Comparison of ENCODE assay signal across 39 cellular contexts in genomic region chr2:1859671-1860450, GRCh38.
"Had no signal": no experiment of that assay in that cellular context is flagged by ENCODE, and none has a peak within 500 bp of the region (broad histone marks: within the 10 kb centered on the region; RNA-seq: fewer than 3 reads in every experiment).

No MANE protein-coding gene starts in this region.

- DNase-seq: activated B cell treated with CpG ODN at 0.5 μM for 24 hours; activated CD4-positive, alpha-beta memory T cell treated with anti-CD3 and anti-CD28 coated beads for 36 hours; activated CD4-positive, alpha-beta T cell treated with anti-CD3 and anti-CD28 coated beads for 4 hours; activated CD4-positive, alpha-beta T cell treated with anti-CD3 and anti-CD28 coated beads, Interleukin-2, amount 10 ng/mL, durations not matched to agents 24 days and 14 days; activated CD4-positive, alpha-beta T cell treated with anti-CD3 and anti-CD28 coated beads, Interleukin-2, amount 50 U/mL, for 1 hour; activated CD4-positive, alpha-beta T cell treated with anti-CD3 and anti-CD28 coated beads, Interleukin-2, amount 50 U/mL, for 4 hours; activated CD4-positive, CD25-positive, alpha-beta regulatory T cell treated with anti-CD3 and anti-CD28 coated beads, Interleukin-2, amount 50 U/mL, for 72 hours; activated CD8-positive, alpha-beta memory T cell treated with anti-CD3 and anti-CD28 coated beads, Interleukin-2, amount 50 U/mL, for 4 hours; activated CD8-positive, alpha-beta T cell treated with anti-CD3 and anti-CD28 coated beads for 36 hours; activated effector memory CD4-positive, alpha-beta T cell treated with anti-CD3 and anti-CD28 coated beads, Interleukin-2, amount 50 U/mL, for 16 hours; activated gamma-delta T cell treated with Interleukin-2 at 50 U/mL for 16 hours; activated naive CD4-positive, alpha-beta T cell; activated naive CD4-positive, alpha-beta T cell treated with anti-CD3 and anti-CD28 coated beads for 36 hours; activated naive CD4-positive, alpha-beta T cell treated with anti-CD3 and anti-CD28 coated beads, Interleukin-2, amount 50 U/mL, for 16 hours; activated naive CD8-positive, alpha-beta T cell treated with anti-CD3 and anti-CD28 coated beads, Interleukin-2, amount 10 ng/mL, durations not matched to agents 7 days and 5 days; activated T-cell treated with anti-CD3 and anti-CD28 coated beads for 4 hours; activated T-cell treated with anti-CD3 and anti-CD28 coated beads, Interleukin-2, amount 50 U/mL, for 1 hour; activated T-cell treated with anti-CD3 and anti-CD28 coated beads, Interleukin-2, amount 50 U/mL, for 4 hours; activated T-cell treated with anti-CD3 and anti-CD28 coated beads, Interleukin-2, amount 50 U/mL, for 72 hours; adrenal gland; amniotic stem cell; aorta; body of pancreas; brain microvascular endothelial cell; caudate nucleus; cerebellar nuclear complex; T-helper 1 cell; T-helper 2 cell; T-helper 9 cell had no signal

- H3K27ac Mint-ChIP-seq: activated B cell treated with CpG ODN at 0.5 μM for 24 hours; activated CD4-positive, alpha-beta memory T cell treated with anti-CD3 and anti-CD28 coated beads for 36 hours; activated CD4-positive, alpha-beta T cell treated with anti-CD3 and anti-CD28 coated beads, Interleukin-2, amount 10 ng/mL, durations not matched to agents 24 days and 14 days; activated CD8-positive, alpha-beta T cell treated with anti-CD3 and anti-CD28 coated beads for 36 hours; activated naive CD4-positive, alpha-beta T cell treated with anti-CD3 and anti-CD28 coated beads for 36 hours; activated naive CD4-positive, alpha-beta T cell treated with anti-CD3 and anti-CD28 coated beads, Interleukin-2, amount 50 U/mL, for 72 hours; activated naive CD8-positive, alpha-beta T cell treated with anti-CD3 and anti-CD28 coated beads, Interleukin-2, amount 10 ng/mL, durations not matched to agents 7 days and 5 days; activated T-cell treated with anti-CD3 and anti-CD28 coated beads, Interleukin-2, amount 50 U/mL, for 72 hours; activated T-helper 1 cell treated with anti-CD3 and anti-CD28 coated beads, Interleukin-12 subunit alpha, Interleukin-12 subunit beta, Interleukin-2, Interleukin-4 antibody, amounts not matched to agents 30 ng/mL and 10 ng/mL and 1 ng/mL, durations not matched to agents 14 hours and 24 hours and 36 hours; activated T-helper 17 cell treated with anti-CD3 and anti-CD28 coated beads, Interleukin-2, amount 50 U/mL, for 72 hours; T-helper 1 cell treated with Interleukin-12 subunit alpha and Interleukin-12 subunit beta and Interleukin-4 antibody, amounts not matched to agents 30 μg/mL and 1 μg/mL, for 36 hours; T-helper 2 cell treated with Interferon-gamma antibody and Interleukin-4, amounts not matched to agents 5 μg/mL and 100 μg/mL, for 36 hours had no signal

- H3K27ac ChIP-seq: adrenal gland, body of pancreas, brain microvascular endothelial cell, breast epithelium, VCaP had no signal

- H3K4me1 Mint-ChIP-seq: activated naive CD8-positive, alpha-beta T cell treated with anti-CD3 and anti-CD28 coated beads, Interleukin-2, amount 10 ng/mL, durations not matched to agents 7 days and 5 days; activated T-helper 17 cell treated with anti-CD3 and anti-CD28 coated beads, Interleukin-2, amount 50 U/mL, for 72 hours; central memory CD8-positive, alpha-beta T cell had no signal

- H3K9me3 ChIP-seq: adrenal gland, body of pancreas, breast epithelium had no signal

- H3K36me3 ChIP-seq: adrenal gland, brain microvascular endothelial cell, breast epithelium had no signal

- FAIRE-seq: astrocyte, TTC549 had no signal

- H3K4me3 Mint-ChIP-seq: activated B cell treated with CpG ODN at 0.5 μM for 24 hours; activated CD4-positive, alpha-beta memory T cell treated with anti-CD3 and anti-CD28 coated beads for 36 hours; activated CD4-positive, alpha-beta T cell treated with anti-CD3 and anti-CD28 coated beads, Interleukin-2, amount 10 ng/mL, durations not matched to agents 24 days and 14 days; activated CD8-positive, alpha-beta T cell treated with anti-CD3 and anti-CD28 coated beads for 36 hours; activated naive CD4-positive, alpha-beta T cell treated with anti-CD3 and anti-CD28 coated beads for 36 hours; activated naive CD8-positive, alpha-beta T cell treated with anti-CD3 and anti-CD28 coated beads, Interleukin-2, amount 10 ng/mL, durations not matched to agents 7 days and 5 days; activated T-cell treated with anti-CD3 and anti-CD28 coated beads, Interleukin-2, amount 50 U/mL, for 4 hours; activated T-cell treated with anti-CD3 and anti-CD28 coated beads, Interleukin-2, amount 50 U/mL, for 72 hours; activated T-helper 1 cell treated with anti-CD3 and anti-CD28 coated beads, Interleukin-12 subunit alpha, Interleukin-12 subunit beta, Interleukin-2, Interleukin-4 antibody, amounts not matched to agents 30 ng/mL and 10 ng/mL and 1 ng/mL, durations not matched to agents 14 hours and 24 hours and 36 hours; activated T-helper 17 cell treated with anti-CD3 and anti-CD28 coated beads, Interleukin-2, amount 50 U/mL, for 72 hours; central memory CD8-positive, alpha-beta T cell; T-helper 1 cell treated with Interleukin-12 subunit alpha and Interleukin-12 subunit beta and Interleukin-4 antibody, amounts not matched to agents 30 μg/mL and 1 μg/mL, for 36 hours; T-helper 2 cell treated with Interferon-gamma antibody and Interleukin-4, amounts not matched to agents 5 μg/mL and 100 μg/mL, for 36 hours had no signal

- H3K36me3 Mint-ChIP-seq: activated CD4-positive, alpha-beta memory T cell treated with anti-CD3 and anti-CD28 coated beads for 36 hours; activated naive CD4-positive, alpha-beta T cell treated with anti-CD3 and anti-CD28 coated beads, Interleukin-2, amount 50 U/mL, for 72 hours; activated naive CD8-positive, alpha-beta T cell treated with anti-CD3 and anti-CD28 coated beads, Interleukin-2, amount 10 ng/mL, durations not matched to agents 7 days and 5 days had no signal

- H3K4me3 ChIP-seq: adrenal gland, body of pancreas, breast epithelium had no signal

- H3K27me3 ChIP-seq: adrenal gland, body of pancreas had no signal

- H3K4me1 ChIP-seq: adrenal gland, body of pancreas, breast epithelium had no signal

- H3K9me3 Mint-ChIP-seq: activated B cell treated with CpG ODN at 0.5 μM for 24 hours; activated CD4-positive, alpha-beta memory T cell treated with anti-CD3 and anti-CD28 coated beads for 36 hours; activated CD4-positive, alpha-beta T cell treated with anti-CD3 and anti-CD28 coated beads, Interleukin-2, amount 10 ng/mL, durations not matched to agents 24 days and 14 days; activated CD8-positive, alpha-beta T cell treated with anti-CD3 and anti-CD28 coated beads for 36 hours; activated naive CD4-positive, alpha-beta T cell treated with anti-CD3 and anti-CD28 coated beads for 36 hours; activated naive CD4-positive, alpha-beta T cell treated with anti-CD3 and anti-CD28 coated beads, Interleukin-2, amount 50 U/mL, for 72 hours; activated naive CD8-positive, alpha-beta T cell treated with anti-CD3 and anti-CD28 coated beads, Interleukin-2, amount 10 ng/mL, durations not matched to agents 7 days and 5 days; activated T-cell treated with anti-CD3 and anti-CD28 coated beads, Interleukin-2, amount 50 U/mL, for 4 hours; activated T-cell treated with anti-CD3 and anti-CD28 coated beads, Interleukin-2, amount 50 U/mL, for 72 hours; activated T-helper 1 cell treated with anti-CD3 and anti-CD28 coated beads, Interleukin-12 subunit alpha, Interleukin-12 subunit beta, Interleukin-2, Interleukin-4 antibody, amounts not matched to agents 30 ng/mL and 10 ng/mL and 1 ng/mL, durations not matched to agents 14 hours and 24 hours and 36 hours; activated T-helper 17 cell treated with anti-CD3 and anti-CD28 coated beads, Interleukin-2, amount 50 U/mL, for 72 hours; central memory CD8-positive, alpha-beta T cell; T-helper 1 cell treated with Interleukin-12 subunit alpha and Interleukin-12 subunit beta and Interleukin-4 antibody, amounts not matched to agents 30 μg/mL and 1 μg/mL, for 36 hours; T-helper 2 cell treated with Interferon-gamma antibody and Interleukin-4, amounts not matched to agents 5 μg/mL and 100 μg/mL, for 36 hours had no signal

- ATAC-seq: activated CD8-positive, alpha-beta T cell treated with anti-CD3 and anti-CD28 coated beads for 36 hours; activated naive CD4-positive, alpha-beta T cell treated with anti-CD3 and anti-CD28 coated beads, Interleukin-2, amount 50 U/mL, for 72 hours; activated T-cell treated with anti-CD3 and anti-CD28 coated beads, Interleukin-2, amount 50 U/mL, for 4 hours; activated T-cell treated with anti-CD3 and anti-CD28 coated beads, Interleukin-2, amount 50 U/mL, for 72 hours; activated T-helper 17 cell treated with anti-CD3 and anti-CD28 coated beads, Interleukin-2, amount 50 U/mL, for 72 hours; body of pancreas had no signal
